ENCODE assay signal across 13 cellular contexts in the genomic region with DNA sequence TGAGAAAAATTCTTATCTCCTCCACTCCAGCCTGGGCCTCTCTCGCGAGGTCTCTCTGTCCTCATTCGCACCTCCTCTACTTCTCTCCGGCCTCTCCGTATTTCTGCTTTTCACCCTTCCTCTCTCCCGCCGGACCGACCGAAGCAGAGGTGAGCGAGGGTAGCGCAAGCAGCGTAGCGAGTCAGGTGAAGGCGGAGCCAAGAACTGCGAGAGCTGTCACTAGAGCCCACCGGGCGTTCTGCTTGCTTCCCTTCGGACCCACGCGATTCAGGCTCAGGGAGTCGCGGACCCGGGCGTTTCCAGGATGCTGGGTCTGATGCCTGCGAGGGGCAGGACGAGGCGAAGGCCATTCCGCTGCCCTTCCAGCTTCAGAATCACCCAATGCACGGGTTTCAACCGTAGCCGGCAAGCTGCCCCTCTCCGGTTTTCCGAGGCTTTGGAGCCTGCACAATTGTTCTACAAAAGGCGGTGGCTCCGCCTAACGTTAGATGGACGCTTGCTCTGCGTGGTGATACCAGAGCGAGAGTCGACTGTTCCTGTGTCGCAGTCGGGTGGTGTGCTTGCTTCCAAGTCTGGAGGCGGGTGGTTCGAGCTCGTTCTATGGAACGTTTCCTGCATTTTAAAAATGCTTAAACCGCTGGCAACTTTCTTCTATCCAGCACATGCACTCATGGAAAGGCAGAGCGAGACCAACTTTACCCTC.
A peak's percentile ranks its signal among the peaks of the same experiment; 100 is the strongest.
DNase-seq lines count a peak whose midpoint lies in the region; ATAC-seq and TF ChIP-seq lines count a peak whose summit lies in the region.
"Had no signal": no experiment of that assay in that cellular context is flagged by ENCODE, and none has a peak within 500 bp of the region (broad histone marks: within the 10 kb centered on the region; RNA-seq: fewer than 3 reads in every experiment).

No MANE protein-coding gene starts in this region.

- peaks cover 62% of the 10 kb centered on the region for H3K27me3 Mint-ChIP-seq in activated CD8-positive, alpha-beta T cell treated with anti-CD3 and anti-CD28 coated beads for 36 hours
- H3K27me3 Mint-ChIP-seq in activated CD8-positive, alpha-beta T cell treated with anti-CD3 and anti-CD28 coated beads, Interleukin-2, amount 10 ng/mL, durations not matched to agents 7 days and 5 days (ENCODE audit: low read depth) = peaks cover 22% of the 10 kb centered on the region
- H3K27me3 Mint-ChIP-seq in type B pancreatic cell = no peaks in the 10 kb centered on the region

- CTCF ChIA-PET in activated CD8-positive, alpha-beta T cell treated with anti-CD3 and anti-CD28 coated beads for 36 hours (lab: Charles Lee) = no interaction called here
- CTCF ChIA-PET in activated CD8-positive, alpha-beta T cell treated with anti-CD3 and anti-CD28 coated beads, Interleukin-2, amount 10 ng/mL, durations not matched to agents 7 days and 5 days (lab: Charles Lee) = no interaction called here

- peaks cover 0 to 11% (median 4%) of the 10 kb centered on the region in 3 donors for H3K4me1 ChIP-seq in skeletal muscle tissue (ENCODE audit: control insufficient read depth in 3 of 3, insufficient read depth in 3 of 3, low read length in 3 of 3)

- DNase-seq in activated CD8-positive, alpha-beta T cell treated with anti-CD3 and anti-CD28 coated beads for 36 hours = peak; percentile 3
- no peak for DNase-seq in activated CD8-positive, alpha-beta T cell treated with anti-CD3 and anti-CD28 coated beads, Interleukin-2, amount 10 ng/mL, durations not matched to agents 7 days and 5 days
- DNase-seq in MG63 (peak; percentile 14), fibroblast of mammary gland (ENCODE audit: low read depth) (peak; percentile 8), type B pancreatic cell (ENCODE audit: extremely low spot score, unreplicated experiment) (no peak), dedifferentiated amniotic fluid mesenchymal stem cell (ENCODE audit: extremely low spot score) (no peak)
- DNase-seq in stimulated activated naive CD4-positive, alpha-beta T cell (lab: John Stamatoyannopoulos, UW) = no peak
- DNase-seq: H9, kidney glomerular epithelial cell, NCI-H2081 treated with DMSO at 0.1 percent for 48 hours, WERI-Rb-1 had no signal

- no peak for TF ChIP-seq CTCF in activated CD8-positive, alpha-beta T cell treated with anti-CD3 and anti-CD28 coated beads for 36 hours (IDR thresholded peaks at IDR 0.05)
- TF ChIP-seq CTCF in fibroblast of mammary gland (conservative IDR thresholded peaks at IDR 0.05; ENCODE audit: control insufficient read depth, insufficient read depth, low read depth, low read length) = no peak
- no peak for TF ChIP-seq CTCF in type B pancreatic cell (conservative IDR thresholded peaks at IDR 0.05)

- POLR2A ChIA-PET in activated CD8-positive, alpha-beta T cell treated with anti-CD3 and anti-CD28 coated beads for 36 hours (lab: Charles Lee) = no interaction called here
- POLR2A ChIA-PET in activated CD8-positive, alpha-beta T cell treated with anti-CD3 and anti-CD28 coated beads, Interleukin-2, amount 10 ng/mL, durations not matched to agents 7 days and 5 days (lab: Charles Lee) = no interaction called here

- H3K4me3 ChIP-seq in MG63 (peak overlapping the region; percentile 13; the same call in 1 of the 2 replicates), fibroblast of mammary gland (ENCODE audit: control insufficient read depth, low read depth, low read length) (no peak overlapping the region), skeletal muscle tissue (ENCODE audit: low read length in 3 of 3) (peak overlapping the region in 2 of 3 donors; percentile 22 to 51)
- H3K4me3 ChIP-seq: SK-N-MC had no signal

- H3K4me3 Mint-ChIP-seq in activated CD8-positive, alpha-beta T cell treated with anti-CD3 and anti-CD28 coated beads for 36 hours = no peak overlapping the region
- H3K4me3 Mint-ChIP-seq in activated CD8-positive, alpha-beta T cell treated with anti-CD3 and anti-CD28 coated beads, Interleukin-2, amount 10 ng/mL, durations not matched to agents 7 days and 5 days = no peak overlapping the region
- H3K4me3 Mint-ChIP-seq in type B pancreatic cell = no peak overlapping the region
- H3K4me3 Mint-ChIP-seq: H9 had no signal

- H3K36me3 ChIP-seq in MG63 (no peaks in the 10 kb centered on the region), skeletal muscle tissue (ENCODE audit: control insufficient read depth in 3 of 3, insufficient read depth in 3 of 3, low read length in 3 of 3) (no peaks in the 10 kb centered on the region)
- H3K36me3 ChIP-seq: WERI-Rb-1 had no signal

- H3K27ac ChIP-seq in skeletal muscle tissue (ENCODE audit: low read depth, low read length) = no peak overlapping the region
- H3K27ac ChIP-seq: SK-N-MC, WERI-Rb-1 had no signal

- H3K9ac ChIP-seq in skeletal muscle tissue (ENCODE audit: low read depth in 1 of 3, low read length in 3 of 3) = no peak overlapping the region

- H3K9me3 Mint-ChIP-seq in activated CD8-positive, alpha-beta T cell treated with anti-CD3 and anti-CD28 coated beads for 36 hours = peaks cover under 1% of the 10 kb centered on the region
- peaks cover 5% of the 10 kb centered on the region for H3K9me3 Mint-ChIP-seq in activated CD8-positive, alpha-beta T cell treated with anti-CD3 and anti-CD28 coated beads, Interleukin-2, amount 10 ng/mL, durations not matched to agents 7 days and 5 days (ENCODE audit: insufficient read depth)
- peaks cover 15% of the 10 kb centered on the region for H3K9me3 Mint-ChIP-seq in type B pancreatic cell

- H3K27ac Mint-ChIP-seq in activated CD8-positive, alpha-beta T cell treated with anti-CD3 and anti-CD28 coated beads for 36 hours = no peak overlapping the region
- no peak overlapping the region for H3K27ac Mint-ChIP-seq in activated CD8-positive, alpha-beta T cell treated with anti-CD3 and anti-CD28 coated beads, Interleukin-2, amount 10 ng/mL, durations not matched to agents 7 days and 5 days
- no peak overlapping the region for H3K27ac Mint-ChIP-seq in type B pancreatic cell
- H3K27ac Mint-ChIP-seq: H9 had no signal

- no peaks in the 10 kb centered on the region for H3K9me3 ChIP-seq in MG63
- no peaks in the 10 kb centered on the region for H3K9me3 ChIP-seq in skeletal muscle tissue (ENCODE audit: control insufficient read depth in 3 of 3, low read length in 3 of 3)

- peaks cover 2% of the 10 kb centered on the region for H3K36me3 Mint-ChIP-seq in activated CD8-positive, alpha-beta T cell treated with anti-CD3 and anti-CD28 coated beads for 36 hours (ENCODE audit: low read depth)
- H3K36me3 Mint-ChIP-seq in activated CD8-positive, alpha-beta T cell treated with anti-CD3 and anti-CD28 coated beads, Interleukin-2, amount 10 ng/mL, durations not matched to agents 7 days and 5 days (ENCODE audit: low read depth) = no peaks in the 10 kb centered on the region
- no peaks in the 10 kb centered on the region for H3K36me3 Mint-ChIP-seq in type B pancreatic cell

- no peaks in the 10 kb centered on the region for H3K4me1 Mint-ChIP-seq in activated CD8-positive, alpha-beta T cell treated with anti-CD3 and anti-CD28 coated beads for 36 hours (ENCODE audit: low read depth)
- peaks cover 2% of the 10 kb centered on the region for H3K4me1 Mint-ChIP-seq in activated CD8-positive, alpha-beta T cell treated with anti-CD3 and anti-CD28 coated beads, Interleukin-2, amount 10 ng/mL, durations not matched to agents 7 days and 5 days (ENCODE audit: low read depth)
- no peaks in the 10 kb centered on the region for H3K4me1 Mint-ChIP-seq in type B pancreatic cell (ENCODE audit: unreplicated experiment)
- H3K4me1 Mint-ChIP-seq: H9 had no signal

- intact Hi-C loops in activated CD8-positive, alpha-beta T cell treated with anti-CD3 and anti-CD28 coated beads for 36 hours (cut with micrococcal nuclease) = no loop called here

- H3K27me3 ChIP-seq in MG63 (no peaks in the 10 kb centered on the region; the same call in 1 of the 2 replicates), skeletal muscle tissue (ENCODE audit: control insufficient read depth in 3 of 3, insufficient read depth in 3 of 3, low read length in 3 of 3) (peaks cover 10 to 88% (median 42%) of the 10 kb centered on the region in 3 donors)

- ATAC-seq in activated CD8-positive, alpha-beta T cell treated with anti-CD3 and anti-CD28 coated beads for 36 hours = no peak
- no peak for ATAC-seq in activated CD8-positive, alpha-beta T cell treated with anti-CD3 and anti-CD28 coated beads, Interleukin-2, amount 10 ng/mL, durations not matched to agents 7 days and 5 days

Comparison
In these comparisons a context has a peak if more than half of its experiments do, and no peak if none do; other contexts are left out.
1. DNase-seq: peak in activated CD8-positive, alpha-beta T cell treated with anti-CD3 and anti-CD28 coated beads for 36 hours (single experiment), MG63 (single experiment) and fibroblast of mammary gland (single experiment); none in activated CD8-positive, alpha-beta T cell treated with anti-CD3 and anti-CD28 coated beads, Interleukin-2, amount 10 ng/mL, durations not matched to agents 7 days and 5 days (single experiment), stimulated activated naive CD4-positive, alpha-beta T cell (0 of 6), type B pancreatic cell (single experiment) and dedifferentiated amniotic fluid mesenchymal stem cell (single experiment).